In the genomic region with DNA sequence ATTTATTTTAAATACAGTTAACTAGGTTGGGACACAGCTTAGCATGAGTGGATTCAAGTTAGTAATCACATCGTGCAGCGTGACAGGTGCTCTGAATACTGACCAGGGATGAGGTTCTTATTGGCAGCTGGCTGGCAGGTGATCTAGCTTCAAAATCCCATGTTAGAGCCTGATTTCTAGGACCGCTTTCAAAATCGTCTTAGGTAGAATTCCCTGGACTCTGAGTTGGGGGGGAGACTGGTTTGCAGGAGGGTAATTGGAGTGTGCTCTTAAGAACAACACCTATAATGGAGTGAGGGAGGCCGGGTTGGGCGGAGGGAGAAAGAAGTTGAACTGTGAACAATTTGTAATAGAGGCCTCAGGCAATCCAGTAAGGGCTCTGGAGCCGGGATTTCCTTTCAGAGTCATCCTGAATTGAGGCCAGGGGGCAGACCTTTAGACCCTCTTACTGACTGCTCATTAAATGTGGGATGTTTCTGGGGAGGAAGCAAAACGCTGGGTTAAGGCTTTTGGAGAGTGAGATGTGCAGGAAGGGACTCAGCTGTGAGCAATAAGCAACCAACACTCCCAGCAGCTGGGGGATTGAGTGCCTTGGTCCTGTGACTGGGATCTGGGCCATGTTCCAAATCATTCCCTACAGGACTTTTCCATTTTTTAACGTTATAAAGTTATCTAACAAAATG, we compare ENCODE assay signal across 8 cellular contexts. TPM values are rescaled to one million over a fixed set of nuclear protein-coding genes. Genes with fewer than 3 reads are reported as not detected.
DNase-seq lines count a peak whose midpoint lies in the region; ATAC-seq, FAIRE-seq and TF ChIP-seq lines count a peak whose summit lies in the region.

No MANE protein-coding gene starts in this region.

- 35 to 36% methylated on average over 9 of the region's 9 CpGs for WGBS in upper lobe of left lung, 2 donors

- H3K4me3 ChIP-seq in cardiac muscle cell (no peak overlapping the region), upper lobe of left lung (peak overlapping the region in 3 of 4 donors; percentile 78 to 89 (median 89))

- H3K4me1 Mint-ChIP-seq in activated T-helper 1 cell treated with anti-CD3 and anti-CD28 coated beads, Interleukin-12 subunit alpha, Interleukin-12 subunit beta, Interleukin-2, Interleukin-4 antibody, amounts not matched to agents 30 ng/mL and 10 ng/mL and 1 ng/mL, durations not matched to agents 14 hours and 24 hours and 36 hours (ENCODE audit: low read depth), result peaks cover 28% of the 10 kb centered on the region

- TF ChIP-seq CTCF in cardiac muscle cell (IDR thresholded peaks at IDR 0.05; ENCODE audit: low read depth, low read length) (no peak), upper lobe of left lung (IDR thresholded peaks at IDR 0.05) (no peak)

- H3K27ac ChIP-seq in cardiac muscle cell (peak overlapping the region; percentile 95), upper lobe of left lung (peak overlapping the region; percentile 74 to 92 (median 86))

- H3K9me3 Mint-ChIP-seq in activated T-helper 1 cell treated with anti-CD3 and anti-CD28 coated beads, Interleukin-12 subunit alpha, Interleukin-12 subunit beta, Interleukin-2, Interleukin-4 antibody, amounts not matched to agents 30 ng/mL and 10 ng/mL and 1 ng/mL, durations not matched to agents 14 hours and 24 hours and 36 hours, result no peaks in the 10 kb centered on the region

- H3K36me3 ChIP-seq in cardiac muscle cell (peaks cover 6% of the 10 kb centered on the region), upper lobe of left lung (peaks cover 0 to 23% (median 9%) of the 10 kb centered on the region in 4 donors)

- peak overlapping the region; percentile 81 for H3K27ac Mint-ChIP-seq in activated T-helper 1 cell treated with anti-CD3 and anti-CD28 coated beads, Interleukin-12 subunit alpha, Interleukin-12 subunit beta, Interleukin-2, Interleukin-4 antibody, amounts not matched to agents 30 ng/mL and 10 ng/mL and 1 ng/mL, durations not matched to agents 14 hours and 24 hours and 36 hours

- intact Hi-C loops in left cardiac atrium (cut with DNase I), result loop anchor here (2.0 to 5.0 kb wide), 2 partner anchors 160 to 1266 kb away; a partner anchor contains a TSS
- intact Hi-C loops in activated T-helper 1 cell treated with anti-CD3 and anti-CD28 coated beads, Interleukin-12 subunit alpha, Interleukin-12 subunit beta, Interleukin-2, Interleukin-4 antibody, amounts not matched to agents 30 ng/mL and 10 ng/mL and 1 ng/mL, durations not matched to agents 14 hours and 24 hours and 36 hours (cut with micrococcal nuclease), result loop anchor here (1.0 to 5.0 kb wide), 5 partner anchors 163 to 1462 kb away; a partner anchor contains a TSS

- no peaks in the 10 kb centered on the region for H3K27me3 Mint-ChIP-seq in activated T-helper 1 cell treated with anti-CD3 and anti-CD28 coated beads, Interleukin-12 subunit alpha, Interleukin-12 subunit beta, Interleukin-2, Interleukin-4 antibody, amounts not matched to agents 30 ng/mL and 10 ng/mL and 1 ng/mL, durations not matched to agents 14 hours and 24 hours and 36 hours (ENCODE audit: insufficient read depth)

- no peak for DNase-seq in cardiac muscle cell (ENCODE audit: low read depth in 1 of 2, low spot score in 1 of 2)
- no peak for DNase-seq in left cardiac atrium
- no peak for DNase-seq in activated T-helper 1 cell treated with anti-CD3 and anti-CD28 coated beads, Interleukin-12 subunit alpha, Interleukin-12 subunit beta, Interleukin-2, Interleukin-4 antibody, amounts not matched to agents 30 ng/mL and 10 ng/mL and 1 ng/mL, durations not matched to agents 14 hours and 24 hours and 36 hours (ENCODE audit: low spot score)
- DNase-seq in kidney tubule cell (ENCODE audit: low spot score), result peak; percentile 1
- DNase-seq in upper lobe of left lung, result no peak
- DNase-seq in GM12892 (ENCODE audit: insufficient read length), result no peak
- no peak for DNase-seq in KG1 (lab: John Stamatoyannopoulos, UW)

- H3K4me1 ChIP-seq in cardiac muscle cell (ENCODE audit: low read depth) (peaks cover 8% of the 10 kb centered on the region), upper lobe of left lung (peaks cover 9 to 20% (median 13%) of the 10 kb centered on the region in 4 donors)

- no peak for TF ChIP-seq POLR2A in upper lobe of left lung (IDR thresholded peaks at IDR 0.05)
- TF ChIP-seq POLR2A in GM12892 (IDR thresholded peaks at IDR 0.05; ENCODE audit: low read depth, low read length), result no peak

- H3K9me3 ChIP-seq in cardiac muscle cell (ENCODE audit: low read depth) (no peaks in the 10 kb centered on the region), upper lobe of left lung (no peaks in the 10 kb centered on the region)

- no peak for ATAC-seq in left cardiac atrium
- no peak for ATAC-seq in upper lobe of left lung (ENCODE audit: low FRiP score in 2 of 2)
- ATAC-seq in HG03175 (IDR thresholded peaks at IDR 0.05; ENCODE audit: unreplicated experiment), result no peak

- H3K27me3 ChIP-seq in cardiac muscle cell (no peaks in the 10 kb centered on the region), upper lobe of left lung (no peaks in the 10 kb centered on the region)

- H3K4me3 Mint-ChIP-seq in activated T-helper 1 cell treated with anti-CD3 and anti-CD28 coated beads, Interleukin-12 subunit alpha, Interleukin-12 subunit beta, Interleukin-2, Interleukin-4 antibody, amounts not matched to agents 30 ng/mL and 10 ng/mL and 1 ng/mL, durations not matched to agents 14 hours and 24 hours and 36 hours, result peak overlapping the region; percentile 88

- FAIRE-seq in GM12892 (lab: Jason Lieb, UNC), result no peak

- peaks cover 21% of the 10 kb centered on the region for H3K36me3 Mint-ChIP-seq in activated T-helper 1 cell treated with anti-CD3 and anti-CD28 coated beads, Interleukin-12 subunit alpha, Interleukin-12 subunit beta, Interleukin-2, Interleukin-4 antibody, amounts not matched to agents 30 ng/mL and 10 ng/mL and 1 ng/mL, durations not matched to agents 14 hours and 24 hours and 36 hours (ENCODE audit: low read depth)

- no peak for TF ChIP-seq EP300 in upper lobe of left lung (IDR thresholded peaks at IDR 0.05)

RNA-seq across cellular contexts. Expression of a gene that starts 0.9 kb away (rescaled TPM):
- total RNA-seq in cardiac muscle cell (31.6 and 39.9 TPM in 2 replicates), left cardiac atrium (10 to 100 TPM; 10.2 to 10.3 TPM), upper lobe of left lung (10 to 100 TPM; 11.4 to 19.5 (median 14.9) TPM)
- polyA plus RNA-seq in cardiac muscle cell, result 33.4 and 44.1 TPM in 2 replicates
- total RNA-seq in activated T-helper 1 cell treated with anti-CD3 and anti-CD28 coated beads, Interleukin-12 subunit alpha, Interleukin-12 subunit beta, Interleukin-2, Interleukin-4 antibody, amounts not matched to agents 30 ng/mL and 10 ng/mL and 1 ng/mL, durations not matched to agents 14 hours and 24 hours and 36 hours, result 28.2 and 31.1 TPM in 2 replicates
- 19.3 TPM for polyA plus RNA-seq in GM12892 (2012; ENCODE audit: missing spikeins)
